Comparison of ENCODE assay signal across 21 cellular contexts in the genomic region with DNA sequence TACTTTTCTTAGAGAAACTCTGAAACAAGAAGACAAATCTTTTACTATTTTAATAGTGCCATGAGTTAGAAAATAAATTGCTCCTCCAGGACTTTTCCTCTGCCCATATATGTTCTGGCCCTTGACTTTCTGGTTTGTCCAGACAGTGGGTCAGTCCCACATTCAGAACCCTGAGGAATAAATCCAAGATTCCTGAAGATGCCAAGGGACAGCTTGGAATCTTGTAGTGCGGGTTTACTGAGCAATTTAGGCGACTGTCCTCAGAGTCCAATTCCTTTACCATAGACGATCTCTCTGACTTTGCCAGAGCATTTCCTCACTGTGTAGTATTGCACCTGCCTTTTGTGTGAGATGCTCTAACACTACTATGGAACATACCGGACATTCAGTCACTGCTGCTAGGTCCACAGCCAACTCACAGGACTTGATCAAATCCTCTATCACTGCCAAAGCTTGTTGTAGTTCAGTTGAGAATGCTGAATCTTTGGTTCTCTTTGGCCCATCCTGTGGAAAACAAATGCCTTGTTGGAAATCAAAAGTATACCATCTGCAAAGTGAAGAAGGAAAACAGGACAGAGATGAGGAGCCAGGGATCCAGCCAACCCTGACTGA. TPM values are rescaled to one million over a fixed set of nuclear protein-coding genes. Genes with fewer than 3 reads are reported as not detected.
DNase-seq lines count a peak whose midpoint lies in the region; ATAC-seq, FAIRE-seq and TF ChIP-seq lines count a peak whose summit lies in the region.
"Had no signal": no experiment of that assay in that cellular context is flagged by ENCODE, and none has a peak within 500 bp of the region (broad histone marks: within the 10 kb centered on the region; RNA-seq: fewer than 3 reads in every experiment).

No MANE protein-coding gene starts in this region.

- peak overlapping the region; percentile 36 for H3K27ac ChIP-seq in left ventricle myocardium inferior (replicated peaks)
- peak overlapping the region in 6 of 12 donors; percentile 12 to 67 (median 38) for H3K27ac ChIP-seq in heart left ventricle
- no peak overlapping the region for H3K27ac ChIP-seq in keratinocyte (ENCODE audit: control insufficient read depth, insufficient read depth, low read length)
- H3K27ac ChIP-seq in mammary epithelial cell (ENCODE audit: insufficient read depth, low read depth, low read length) = no peak overlapping the region
- H3K27ac ChIP-seq: HL-60 had no signal

- dilution Hi-C loops in keratinocyte (cut with MboI; ENCODE audit: extremely low pct_ligation_motif_present, low sequenced_read_pairs) (no loop called here), mammary epithelial cell (cut with HindIII; ENCODE audit: low sequenced_read_pairs) (loop anchor here (5.0 kb wide), 1 partner anchor 38 kb away; no protein-coding TSS in a partner anchor)

- no peaks in the 10 kb centered on the region for H3K36me3 Mint-ChIP-seq in osteocyte (ENCODE audit: unreplicated experiment)

- H2AFZ ChIP-seq in keratinocyte (ENCODE audit: control insufficient read depth, low read length) = no peak overlapping the region
- no peak overlapping the region for H2AFZ ChIP-seq in mammary epithelial cell (ENCODE audit: low read depth, low read length)

- H3K4me2 ChIP-seq in keratinocyte (ENCODE audit: control insufficient read depth, extremely low read depth, insufficient read depth, low read depth, low read length) (no peak overlapping the region), mammary epithelial cell (ENCODE audit: insufficient read depth, low read depth, low read length) (no peak overlapping the region)

- no peaks in the 10 kb centered on the region for H3K9me3 ChIP-seq in left ventricle myocardium inferior (replicated peaks)
- no peaks in the 10 kb centered on the region for H3K9me3 ChIP-seq in heart left ventricle
- H3K9me3 ChIP-seq in keratinocyte (ENCODE audit: control insufficient read depth, low read depth, low read length) = no peaks in the 10 kb centered on the region
- H3K9me3 ChIP-seq in mammary epithelial cell (replicated peaks; ENCODE audit: insufficient read depth, low read length) = no peaks in the 10 kb centered on the region
- H3K9me3 ChIP-seq: BE2C had no signal

- H3K36me3 ChIP-seq in left ventricle myocardium inferior (no peaks in the 10 kb centered on the region), heart left ventricle (no peaks in the 10 kb centered on the region), keratinocyte (ENCODE audit: control insufficient read depth in 2 of 2, extremely low read depth in 1 of 2, insufficient read depth in 2 of 2, low read length in 2 of 2) (no peaks in the 10 kb centered on the region), mammary epithelial cell (ENCODE audit: insufficient read depth, low read length) (no peaks in the 10 kb centered on the region)
- H3K36me3 ChIP-seq: BE2C had no signal

- no peaks in the 10 kb centered on the region for H3K79me2 ChIP-seq in keratinocyte (ENCODE audit: control insufficient read depth, insufficient read depth, low read length)
- no peaks in the 10 kb centered on the region for H3K79me2 ChIP-seq in mammary epithelial cell (ENCODE audit: insufficient read depth, low read length)

- H4K20me1 ChIP-seq in keratinocyte (ENCODE audit: control insufficient read depth, extremely low read depth, insufficient read depth, low read length) (no peaks in the 10 kb centered on the region), mammary epithelial cell (ENCODE audit: insufficient read depth, low read length) (no peaks in the 10 kb centered on the region)

- H3K4me3 ChIP-seq in left ventricle myocardium inferior (no peak overlapping the region), heart left ventricle (no peak overlapping the region), keratinocyte (ENCODE audit: control insufficient read depth in 2 of 3, extremely low read depth in 1 of 3, insufficient read depth in 2 of 3, low read depth in 1 of 3, low read length in 3 of 3) (no peak overlapping the region), mammary epithelial cell (replicated peaks in 1 of 3; ENCODE audit: insufficient read depth in 1 of 3, low read depth in 2 of 3, low read length in 3 of 3) (no peak overlapping the region)

- no TSS peak for BruUV-seq in mammary epithelial cell (replicated peaks; lab: Mats Ljungman, UMichigan)

- H3K4me1 ChIP-seq in left ventricle myocardium inferior (peaks cover 19% of the 10 kb centered on the region), heart left ventricle (peaks cover 0 to 34% (median 5%) of the 10 kb centered on the region in 12 donors), keratinocyte (ENCODE audit: control insufficient read depth, extremely low read depth, insufficient read depth, low read length) (peaks cover 5% of the 10 kb centered on the region), mammary epithelial cell (ENCODE audit: insufficient read depth, low read length) (no peaks in the 10 kb centered on the region)
- H3K4me1 ChIP-seq: BE2C had no signal

- no peak overlapping the region for H3K27ac Mint-ChIP-seq in osteocyte (ENCODE audit: unreplicated experiment)
- H3K27ac Mint-ChIP-seq: CD4-positive, CD25-positive, alpha-beta regulatory T cell; HFFc6 had no signal

- intact Hi-C loops in left ventricle myocardium inferior (cut with micrococcal nuclease) (no loop called here), heart left ventricle (cut with DNase I) (loop anchor here in 1 of 10 donors (2.0 kb wide), 1 partner anchor 37 kb away; the partner anchor contains the start of gene B3GNT5), mammary epithelial cell (cut with micrococcal nuclease) (no loop called here)

- H3K4me1 Mint-ChIP-seq in osteocyte (ENCODE audit: unreplicated experiment) = no peaks in the 10 kb centered on the region
- H3K4me1 Mint-ChIP-seq: CD4-positive, CD25-positive, alpha-beta regulatory T cell had no signal

- FAIRE-seq in keratinocyte (lab: Jason Lieb, UNC) = peak; percentile 58
- FAIRE-seq: GM12892, GM18507 had no signal

- H3K27me3 Mint-ChIP-seq in osteocyte (ENCODE audit: unreplicated experiment) = peaks cover 43% of the 10 kb centered on the region
- H3K27me3 Mint-ChIP-seq: CD4-positive, CD25-positive, alpha-beta regulatory T cell had no signal

- no peak overlapping the region for H3K4me3 Mint-ChIP-seq in osteocyte (ENCODE audit: unreplicated experiment)
- H3K4me3 Mint-ChIP-seq: CD4-positive, CD25-positive, alpha-beta regulatory T cell; HFFc6 had no signal

- in situ Hi-C loops in mammary epithelial cell (cut with MboI; ENCODE audit: low sequenced_read_pairs in 2 of 2) = no loop called here

- H3K9me3 Mint-ChIP-seq in osteocyte (ENCODE audit: unreplicated experiment) = no peaks in the 10 kb centered on the region
- H3K9me3 Mint-ChIP-seq: CD4-positive, CD25-positive, alpha-beta regulatory T cell; HFFc6 had no signal

- H3K9ac ChIP-seq in keratinocyte (ENCODE audit: control insufficient read depth, extremely low read depth, insufficient read depth, low read length) = no peak overlapping the region
- no peak overlapping the region for H3K9ac ChIP-seq in mammary epithelial cell (ENCODE audit: insufficient read depth, low read length)

- CTCF ChIA-PET in mammary epithelial cell (lab: Charles Lee; ENCODE audit: low non-redundant PET) = no interaction called here

- TF ChIP-seq CTCF in left ventricle myocardium inferior (IDR thresholded peaks at IDR 0.05; ENCODE audit: borderline replicate concordance) (no peak), heart left ventricle (IDR thresholded peaks at IDR 0.05) (no peak), keratinocyte (optimal IDR thresholded peaks at IDR 0.05 in 1 of 3, IDR thresholded peaks at IDR 0.05 in 1 of 3, conservative IDR thresholded peaks at IDR 0.05 in 1 of 3; ENCODE audit: extremely low read depth in 1 of 3, insufficient read depth in 2 of 3, low read length in 3 of 3) (no peak), osteocyte (IDR thresholded peaks at IDR 0.05) (no peak), mammary epithelial cell (conservative IDR thresholded peaks at IDR 0.05 in 1 of 2, IDR thresholded peaks at IDR 0.05 in 1 of 2; ENCODE audit: extremely low read depth in 1 of 2, insufficient read depth in 1 of 2, low read depth in 1 of 2, low read length in 2 of 2) (no peak)

- no peak for TF ChIP-seq POLR2A in heart left ventricle (IDR thresholded peaks at IDR 0.05)

- DNase-seq in left ventricle myocardium inferior = no peak
- no peak for DNase-seq in heart left ventricle
- no peak for DNase-seq in keratinocyte (ENCODE audit: low read depth, low spot score)
- DNase-seq in osteocyte (ENCODE audit: extremely low spot score, unreplicated experiment) = peak; percentile 2
- DNase-seq in mammary epithelial cell = no peak
- DNase-seq in MV-4-11 (lab: John Stamatoyannopoulos, UW) = no peak
- DNase-seq: ACHN; BE2C; C1 segment of cervical spinal cord; CD4-positive, CD25-positive, alpha-beta regulatory T cell; DMS153; DMS79; GDM1; GOT3; H7; HFFc6 had no signal

- peaks cover under 1% of the 10 kb centered on the region for H3K27me3 ChIP-seq in left ventricle myocardium inferior (ENCODE audit: low read depth)
- H3K27me3 ChIP-seq in heart left ventricle = no peaks in the 10 kb centered on the region
- no peaks in the 10 kb centered on the region for H3K27me3 ChIP-seq in keratinocyte (ENCODE audit: control insufficient read depth, extremely low read depth, insufficient read depth, low read length)
- H3K27me3 ChIP-seq in mammary epithelial cell (ENCODE audit: insufficient read depth, low read length) = no peaks in the 10 kb centered on the region
- H3K27me3 ChIP-seq: BE2C had no signal

- ATAC-seq in heart left ventricle = no peak
- ATAC-seq: HCT116 had no signal

- H3K9me1 ChIP-seq in keratinocyte (ENCODE audit: control insufficient read depth, extremely low read depth, insufficient read depth, low read length) = no peaks in the 10 kb centered on the region

- WGBS in heart left ventricle, 4 donors = 81 to 93% (median 84%) methylated on average over 4 of the region's 4 CpGs
- WGBS in mammary epithelial cell (ENCODE audit: low coverage, missing lambda C conversion rate) = 85% methylated on average over 4 of the region's 4 CpGs

RNA-seq across cellular contexts. Expression of gene B3GNT5, which starts 37.4 kb away (rescaled TPM):
- total RNA-seq in left ventricle myocardium inferior = 2.1 TPM
- 10 to 100 TPM in 1 of 9 donors, 1 to 10 TPM in 7, under 1 TPM in 1; 0.87 to 12.3 (median 3.6) TPM for total RNA-seq in heart left ventricle
- polyA plus RNA-seq in heart left ventricle = 1 to 10 TPM; 1.1 to 3.0 TPM
- polyA plus RNA-seq in keratinocyte = 39.7 to 66.6 TPM (median 42.0 TPM) in 3 replicates
- 46.3 TPM for polyA plus RNA-seq in keratinocyte (2011; ENCODE audit: low read depth)
- polyA plus RNA-seq in keratinocyte (2011; cell fraction: cytosol; rRNA removed) = 17.6 and 39.0 TPM in 2 replicates
- polyA plus RNA-seq in keratinocyte (2011; cell fraction: nucleus; rRNA removed) = 36.0 and 52.1 TPM in 2 replicates
- polyA plus RNA-seq in keratinocyte (2012; ENCODE audit: low replicate concordance) = 35.0 and 44.0 TPM in 2 replicates
- polyA minus RNA-seq in keratinocyte = 19.5 to 104 TPM (median 62.1 TPM) in 3 replicates
- polyA minus RNA-seq in keratinocyte (2011; cell fraction: cytosol; rRNA and poly(A)+ RNA removed) = 31.1 TPM
- polyA minus RNA-seq in keratinocyte (2011; cell fraction: nucleus; rRNA and poly(A)+ RNA removed) = 55.0 and 105 TPM in 2 replicates
- total RNA-seq in osteocyte = 20.6 and 24.3 TPM in 2 replicates
- total RNA-seq in mammary epithelial cell = 10 to 100 TPM in 1 of 2 donors, 1 to 10 TPM in 1; 9.3 to 54.1 TPM
- 27.6 TPM for polyA plus RNA-seq in mammary epithelial cell
- 42.8 TPM for polyA minus RNA-seq in mammary epithelial cell
- total RNA-seq: HFFc6 had no signal

RNA-seq across cellular contexts. Expression of gene LAMP3, which starts 53.2 kb away (rescaled TPM):
- total RNA-seq in left ventricle myocardium inferior = not detected
- total RNA-seq in heart left ventricle = 1 to 10 TPM in 1 of 9 donors, under 1 TPM in 2, not detected in 6; 0.10 to 2.1 (median 0.66) TPM
- under 1 TPM in 1 of 2 donors, not detected in 1; 0.11 TPM for polyA plus RNA-seq in heart left ventricle
- 1.1 to 3.2 TPM (median 2.1 TPM) in 3 replicates for polyA plus RNA-seq in keratinocyte
- 1.5 TPM for polyA plus RNA-seq in keratinocyte (2011; ENCODE audit: low read depth)
- 0.71 and 1.4 TPM in 2 replicates for polyA plus RNA-seq in keratinocyte (2011; cell fraction: cytosol; rRNA removed)
- polyA plus RNA-seq in keratinocyte (2011; cell fraction: nucleus; rRNA removed) = 2.6 and 2.7 TPM in 2 replicates
- polyA plus RNA-seq in keratinocyte (2012; ENCODE audit: low replicate concordance) = 1.9 and 2.3 TPM in 2 replicates
- polyA minus RNA-seq in keratinocyte = 0.92 to 1.3 TPM (median 1.3 TPM) in 3 replicates
- polyA minus RNA-seq in keratinocyte (2011; cell fraction: cytosol; rRNA and poly(A)+ RNA removed) = 0.58 TPM
- 0.84 and 1.2 TPM in 2 replicates for polyA minus RNA-seq in keratinocyte (2011; cell fraction: nucleus; rRNA and poly(A)+ RNA removed)
- total RNA-seq in osteocyte = 2.3 and 2.9 TPM in 2 replicates
- total RNA-seq in mammary epithelial cell = 1 to 10 TPM in 1 of 2 donors, under 1 TPM in 1; 0.83 to 1.7 TPM
- polyA plus RNA-seq in mammary epithelial cell = 0.40 TPM
- not detected for polyA minus RNA-seq in mammary epithelial cell
- total RNA-seq: A172 had no signal
